In genomic region chr6:4678506-4679300, GRCh38 we compare ENCODE assay signal across 1 cellular context.
TF ChIP-seq lines count a peak whose summit lies in the region.

No MANE protein-coding gene starts in this region.

TF ChIP-seq in H1, 55 proteins besides CTCF, POLR2A, EP300 and RAD21 (continued from another document):
- TF ChIP-seq, protein P1, sequence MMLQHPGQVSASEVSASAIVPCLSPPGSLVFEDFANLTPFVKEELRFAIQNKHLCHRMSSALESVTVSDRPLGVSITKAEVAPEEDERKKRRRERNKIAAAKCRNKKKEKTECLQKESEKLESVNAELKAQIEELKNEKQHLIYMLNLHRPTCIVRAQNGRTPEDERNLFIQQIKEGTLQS (IDR thresholded peaks at IDR 0.05; ENCODE audit: insufficient read depth, low read depth, low read length) = no peak
- TF ChIP-seq SUZ12 (IDR thresholded peaks at IDR 0.05; ENCODE audit: low read length) = no peak
- TF ChIP-seq KDM4A (IDR thresholded peaks at IDR 0.05; ENCODE audit: low read depth, low read length, severe bottlenecking) = no peak
- no peak for TF ChIP-seq POU5F1 (IDR thresholded peaks at IDR 0.05; ENCODE audit: low read depth, low read length)
- no peak for TF ChIP-seq SP2 (IDR thresholded peaks at IDR 0.05; ENCODE audit: low read length)
- no peak for TF ChIP-seq BACH1 (IDR thresholded peaks at IDR 0.05; ENCODE audit: low read length)
- no peak for TF ChIP-seq HDAC6 (IDR thresholded peaks at IDR 0.05; ENCODE audit: low read depth, low read length)
- no peak for TF ChIP-seq CEBPB (IDR thresholded peaks at IDR 0.05; ENCODE audit: low read depth, low read length)
- no peak for TF ChIP-seq FOSL1 (IDR thresholded peaks at IDR 0.05; ENCODE audit: insufficient read depth, low read depth, low read length)
- no peak for TF ChIP-seq TAF7 (optimal IDR thresholded peaks at IDR 0.05; ENCODE audit: borderline replicate concordance, low read depth, low read length)
- TF ChIP-seq CHD2 (IDR thresholded peaks at IDR 0.05; ENCODE audit: low read length) = no peak
- no peak for TF ChIP-seq CREB1 (IDR thresholded peaks at IDR 0.05)
- no peak for TF ChIP-seq NRF1 (IDR thresholded peaks at IDR 0.05; ENCODE audit: low read depth, low read length)
- no peak for TF ChIP-seq GABPA (IDR thresholded peaks at IDR 0.05; ENCODE audit: borderline replicate concordance, insufficient read depth, low read length)
